23 cellular contexts compared by ENCODE assay signal in the genomic region with DNA sequence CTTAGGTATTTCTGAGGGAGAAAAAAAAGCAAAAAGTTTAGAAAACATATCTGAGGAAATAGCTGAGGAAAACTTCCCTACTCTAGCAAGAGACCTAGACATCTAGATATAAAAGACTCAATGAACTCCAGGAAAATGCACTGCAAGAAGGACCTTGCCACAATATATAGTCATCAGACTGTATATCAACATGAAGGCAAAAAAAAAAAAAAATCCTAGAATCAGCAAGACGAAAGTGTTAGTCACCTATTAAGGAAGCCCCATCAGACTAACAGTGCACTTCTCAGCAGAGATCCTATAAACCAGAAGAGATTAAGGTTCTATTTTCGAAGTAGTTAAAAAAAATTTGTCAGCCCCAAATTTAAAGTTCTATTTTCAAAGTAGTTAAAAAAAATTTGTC.
DNase-seq lines count a peak whose midpoint lies in the region; ATAC-seq, FAIRE-seq and TF ChIP-seq lines count a peak whose summit lies in the region.
"Had no signal": no experiment of that assay in that cellular context is flagged by ENCODE, and none has a peak within 500 bp of the region (broad histone marks: within the 10 kb centered on the region; RNA-seq: fewer than 3 reads in every experiment).

No MANE protein-coding gene starts in this region.

- peaks cover 7% of the 10 kb centered on the region; the same call in 1 of the 2 replicates for H3F3A ChIP-seq in Loucy (ENCODE audit: low read depth)

- no peak overlapping the region for H3K4me3 ChIP-seq in Loucy (ENCODE audit: low read length, poor library complexity, severe bottlenecking)
- H3K4me3 ChIP-seq in K562, result no peak overlapping the region
- H3K4me3 ChIP-seq: BLaER1 treated with 17β-estradiol and CSF1 and Interleukin-3, amounts not matched to agents 10 nM and 100 nM; GM23248; HAP-1 had no signal

- no peaks in the 10 kb centered on the region for H3K9me1 ChIP-seq in K562 (ENCODE audit: control insufficient read depth, insufficient read depth, low read length)

- no peaks in the 10 kb centered on the region for H3K27me3 Mint-ChIP-seq in natural killer cell (ENCODE audit: low read depth in 2 of 2)
- peaks cover 0 to 14% of the 10 kb centered on the region in 2 donors for H3K27me3 Mint-ChIP-seq in natural killer cell treated with Interleukin-12 subunit alpha and Interleukin-12 subunit beta and Interleukin-15 and Interleukin-18, amount 100 ng/mL, for 72 hours
- H3K27me3 Mint-ChIP-seq: B cell had no signal

- no peak overlapping the region for H3K27ac ChIP-seq in K562 (ENCODE audit: extremely low read depth, low read depth, low read length)
- H3K27ac ChIP-seq: GM23248, HL-60 had no signal

- FAIRE-seq in K562 (lab: Jason Lieb, UNC), result peak; percentile 15
- FAIRE-seq: G401.6, GM12892, GM18507, HTR-8/SVneo had no signal

- H3K4me2 ChIP-seq in Loucy (ENCODE audit: low read depth, low read length, poor library complexity, severe bottlenecking), result peak overlapping the region; percentile 93
- H3K4me2 ChIP-seq in K562 (ENCODE audit: insufficient read depth, low read length), result no peak overlapping the region

- CTCF ChIA-PET in K562 (lab: Yijun Ruan, JAX; ENCODE audit: low intra/inter-chr PET ratio), result no interaction called here

- H3K4me3 Mint-ChIP-seq in natural killer cell, result no peak overlapping the region
- no peak overlapping the region for H3K4me3 Mint-ChIP-seq in natural killer cell treated with Interleukin-12 subunit alpha and Interleukin-12 subunit beta and Interleukin-15 and Interleukin-18, amount 100 ng/mL, for 72 hours
- H3K4me3 Mint-ChIP-seq: B cell; CD8-positive, alpha-beta T cell had no signal

- H3K9me3 ChIP-seq in Loucy (ENCODE audit: insufficient read depth, low read depth, low read length) (no peaks in the 10 kb centered on the region), K562 (replicated peaks; ENCODE audit: control insufficient read depth, insufficient read depth, low read depth, low read length) (no peaks in the 10 kb centered on the region)
- H3K9me3 ChIP-seq: BLaER1 treated with 17β-estradiol and CSF1 and Interleukin-3, amounts not matched to agents 10 nM and 100 nM; HAP-1 had no signal

- H2AFZ ChIP-seq in Loucy (ENCODE audit: low read length), result peak overlapping the region; percentile 78
- no peak overlapping the region for H2AFZ ChIP-seq in K562 (ENCODE audit: low read depth, low read length)
- H2AFZ ChIP-seq: GM23248 had no signal

- no peaks in the 10 kb centered on the region for H3K36me3 Mint-ChIP-seq in natural killer cell
- H3K36me3 Mint-ChIP-seq in natural killer cell treated with Interleukin-12 subunit alpha and Interleukin-12 subunit beta and Interleukin-15 and Interleukin-18, amount 100 ng/mL, for 72 hours, result peaks cover 11% of the 10 kb centered on the region
- H3K36me3 Mint-ChIP-seq: CD8-positive, alpha-beta T cell had no signal

- H3K4me1 ChIP-seq in Loucy (ENCODE audit: insufficient read depth, low read length, poor library complexity, severe bottlenecking) (peaks cover 40% of the 10 kb centered on the region), K562 (replicated peaks in 1 of 2; ENCODE audit: control insufficient read depth in 2 of 2, insufficient read depth in 2 of 2, low read length in 2 of 2) (peaks cover 3 to 15% of the 10 kb centered on the region in 2 experiments)
- H3K4me1 ChIP-seq: HAP-1 had no signal

- no peak for TF ChIP-seq RAD21 in K562 (CRISPR knock-in tag; conservative IDR thresholded peaks at IDR 0.05 in 1 of 2, IDR thresholded peaks at IDR 0.05 in 1 of 2)

- in situ Hi-C loops in K562 (cut with MboI), result no loop called here

- POLR2A ChIA-PET in K562 (lab: Yijun Ruan, JAX), result no interaction called here

- no peak for TF ChIP-seq EP300 in K562 (IDR thresholded peaks at IDR 0.05; ENCODE audit: low read length)

- H3K79me2 ChIP-seq in Loucy (ENCODE audit: insufficient read depth, low read length) (no peaks in the 10 kb centered on the region), K562 (ENCODE audit: control insufficient read depth, insufficient read depth, low read length) (no peaks in the 10 kb centered on the region)

- H3K9ac ChIP-seq in Loucy (ENCODE audit: low read depth, low read length, poor library complexity, severe bottlenecking) (peak overlapping the region; percentile 66), K562 (ENCODE audit: insufficient read depth in 1 of 2, low read depth in 2 of 2, low read length in 2 of 2) (no peak overlapping the region)
- H3K9ac ChIP-seq: BLaER1 treated with 17β-estradiol and CSF1 and Interleukin-3, amounts not matched to agents 10 nM and 100 nM; GM23248 had no signal

- H4K20me1 ChIP-seq in Loucy (ENCODE audit: insufficient read depth, low read length, poor library complexity, severe bottlenecking) (no peaks in the 10 kb centered on the region), K562 (replicated peaks; ENCODE audit: control insufficient read depth, insufficient read depth, low read length) (no peaks in the 10 kb centered on the region)
- H4K20me1 ChIP-seq: BLaER1 treated with 17β-estradiol and CSF1 and Interleukin-3, amounts not matched to agents 10 nM and 100 nM had no signal

- intact Hi-C loops in natural killer cell (cut with micrococcal nuclease), result no loop called here
- intact Hi-C loops in K562 (cut with micrococcal nuclease), result no loop called here

- no peak for TF ChIP-seq POLR2A in K562 (conservative IDR thresholded peaks at IDR 0.05)

- H3K36me3 ChIP-seq in Loucy (ENCODE audit: insufficient read depth, low read length) (no peaks in the 10 kb centered on the region), K562 (ENCODE audit: control insufficient read depth, insufficient read depth, low read length) (no peaks in the 10 kb centered on the region)
- H3K36me3 ChIP-seq: BLaER1 treated with 17β-estradiol and CSF1 and Interleukin-3, amounts not matched to agents 10 nM and 100 nM; HAP-1 had no signal

- no peaks in the 10 kb centered on the region for H3K9me2 ChIP-seq in Loucy (replicated peaks; ENCODE audit: low read depth, low read length)

- no peaks in the 10 kb centered on the region for H3K27me3 ChIP-seq in Loucy (ENCODE audit: insufficient read depth, low read length, poor library complexity, severe bottlenecking)
- no peaks in the 10 kb centered on the region for H3K27me3 ChIP-seq in K562 (ENCODE audit: control insufficient read depth in 2 of 2, insufficient read depth in 2 of 2, low read length in 2 of 2)
- H3K27me3 ChIP-seq: BLaER1 treated with 17β-estradiol and CSF1 and Interleukin-3, amounts not matched to agents 10 nM and 100 nM had no signal

- peaks cover 3 to 8% of the 10 kb centered on the region in 2 donors for H3K9me3 Mint-ChIP-seq in natural killer cell
- peaks cover 5% of the 10 kb centered on the region for H3K9me3 Mint-ChIP-seq in natural killer cell treated with Interleukin-12 subunit alpha and Interleukin-12 subunit beta and Interleukin-15 and Interleukin-18, amount 100 ng/mL, for 72 hours

- peak overlapping the region; percentile 33 to 80 for H3K27ac Mint-ChIP-seq in natural killer cell
- H3K27ac Mint-ChIP-seq in natural killer cell treated with Interleukin-12 subunit alpha and Interleukin-12 subunit beta and Interleukin-15 and Interleukin-18, amount 100 ng/mL, for 72 hours, result peak overlapping the region in 1 of 2 donors; percentile 42
- H3K27ac Mint-ChIP-seq: B cell; CD8-positive, alpha-beta T cell had no signal

- TF ChIP-seq CTCF in natural killer cell (IDR thresholded peaks at IDR 0.05) (no peak), Loucy (conservative IDR thresholded peaks at IDR 0.05; ENCODE audit: low read length) (no peak), K562 (IDR thresholded peaks at IDR 0.05 in 2 of 3, conservative IDR thresholded peaks at IDR 0.05 in 1 of 3; ENCODE audit: insufficient read depth in 2 of 3, low read depth in 1 of 3, low read length in 3 of 3) (no peak)

- H3K4me1 Mint-ChIP-seq in natural killer cell, result peaks cover 20% of the 10 kb centered on the region in 2 donors
- H3K4me1 Mint-ChIP-seq in natural killer cell treated with Interleukin-12 subunit alpha and Interleukin-12 subunit beta and Interleukin-15 and Interleukin-18, amount 100 ng/mL, for 72 hours (ENCODE audit: low read depth in 2 of 2), result peaks cover 16 to 18% of the 10 kb centered on the region in 2 donors

- DNase-seq in natural killer cell (no peak), K562 (ENCODE audit: extremely low read depth in 1 of 4, low spot score in 3 of 4) (no peak), amygdala (lab: John Stamatoyannopoulos, UW) (no peak), GF-D8 (lab: John Stamatoyannopoulos, UW) (no peak)
- DNase-seq in natural killer cell treated with Interleukin-12 subunit alpha and Interleukin-12 subunit beta and Interleukin-15 and Interleukin-18, amount 100 ng/mL, for 72 hours (ENCODE audit: low spot score), result no peak
- DNase-seq: CD8-positive, alpha-beta T cell; COR-L47; DMS 273 treated with DMSO at 0.1 percent for 48 hours; DMS53; DND-41; EL; GM23248; IMR-90 had no signal

- WGBS in K562 (ENCODE audit: insufficient coverage, low coverage, missing lambda C conversion rate), result 8% methylated on average over 2 of the region's 2 CpGs

- no peak for ATAC-seq in natural killer cell
- ATAC-seq in natural killer cell treated with Interleukin-12 subunit alpha and Interleukin-12 subunit beta and Interleukin-15 and Interleukin-18, amount 100 ng/mL, for 72 hours, result no peak
- no peak for ATAC-seq in K562
- no peak for ATAC-seq in HG02610 (IDR thresholded peaks at IDR 0.05; ENCODE audit: unreplicated experiment)
- ATAC-seq: CD8-positive, alpha-beta T cell had no signal

- no TSS peak for BruUV-seq in K562 (replicated peaks; lab: Mats Ljungman, UMichigan)

TF ChIP-seq in K562, 482 proteins besides CTCF, POLR2A, EP300 and RAD21 (continues in another document):
- no peak for TF ChIP-seq SMARCE1 (IDR thresholded peaks at IDR 0.05)
- TF ChIP-seq MEIS2 (IDR thresholded peaks at IDR 0.05; ENCODE audit: partially characterized antibody), result peak; percentile 27
